In genomic region chr9:133904371-133905090, GRCh38 we compare ENCODE assay signal across 30 cellular contexts.
DNase-seq lines count a peak whose midpoint lies in the region; ATAC-seq, FAIRE-seq and TF ChIP-seq lines count a peak whose summit lies in the region.
"Had no signal": no experiment of that assay in that cellular context is flagged by ENCODE, and none has a peak within 500 bp of the region (broad histone marks: within the 10 kb centered on the region; RNA-seq: fewer than 3 reads in every experiment).

No MANE protein-coding gene starts in this region.

- no peak overlapping the region for H3K4ac ChIP-seq in H1 (replicated peaks; ENCODE audit: insufficient read length, low read depth, low read length)

- H2BK12ac ChIP-seq in H1 (ENCODE audit: low read depth, low read length): 0 out of 2 replicates have a peak overlapping the region, but pooled peaks have one; percentile 39

- H3K23me2 ChIP-seq in H1 (ENCODE audit: low read depth, low read length): no peaks in the 10 kb centered on the region

- WGBS in H1 (ENCODE audit: extremely low coverage in 1 of 2, insufficient coverage in 1 of 2, insufficient read length in 1 of 2, insufficient replicate concordance in 2 of 2, low coverage in 1 of 2, low lambda C conversion rate in 2 of 2, missing lambda C conversion rate in 1 of 2), 2 experiments: 94% methylated on average over 29 of the region's 29 CpGs; no CpG with 5 or more reads in 1 of the 2 experiments

- H3K36me3 ChIP-seq in RWPE2 (ENCODE audit: low read depth) (no peaks in the 10 kb centered on the region), H1 (ENCODE audit: control insufficient read depth in 2 of 4, insufficient read depth in 4 of 4, low read length in 3 of 4) (no peaks in the 10 kb centered on the region)
- H3K36me3 ChIP-seq: left ventricle myocardium inferior, prostate gland, sigmoid colon, upper lobe of left lung had no signal

- no peak overlapping the region for H2BK15ac ChIP-seq in H1 (ENCODE audit: low read length)

- H3K18ac ChIP-seq in H1 (ENCODE audit: extremely low read depth, low read length): no peak overlapping the region; the same call in 1 of the 2 replicates

- no peak overlapping the region for H3K9ac ChIP-seq in H1 (replicated peaks in 1 of 4; ENCODE audit: extremely low read depth in 1 of 4, low read depth in 3 of 4, low read length in 3 of 4)
- H3K9ac ChIP-seq: KMS-11 had no signal

- POLR2A ChIA-PET in H1 (lab: Charles Lee; ENCODE audit: partially characterized antibody): interaction anchor here (1.0 kb wide), 1 partner anchor 10 kb away, joined by 3 read pairs; no protein-coding TSS in a partner anchor

- H2AFZ ChIP-seq in H1 (ENCODE audit: low read length): no peak overlapping the region

- no peak overlapping the region for H2BK120ac ChIP-seq in H1 (replicated peaks; ENCODE audit: low read depth, low read length)

- no peak for FAIRE-seq in H1 (lab: Jason Lieb, UNC)
- FAIRE-seq: HTR-8/SVneo, islet of Langerhans, TTC549 had no signal

- ATAC-seq in RWPE2 (ENCODE audit: low read depth) (peak; percentile 19; the same call in 1 of the 3 replicates), natural killer cell (no peak)
- ATAC-seq: activated CD4-positive, CD25-positive, alpha-beta regulatory T cell treated with anti-CD3 and anti-CD28 coated beads, Interleukin-2, amount 50 U/mL, for 24 hours; activated naive CD8-positive, alpha-beta T cell treated with anti-CD3 and anti-CD28 coated beads, Interleukin-2, amount 50 U/mL, for 24 hours; SK-N-SH treated with all-trans-retinoic acid at 6 μM for 48 hours; T-helper 17 cell had no signal

- TF ChIP-seq EP300 in H1 (IDR thresholded peaks at IDR 0.05; ENCODE audit: borderline replicate concordance in 1 of 2, low read depth in 2 of 2, low read length in 2 of 2): no peak

- H3K27me3 ChIP-seq in RWPE2 (ENCODE audit: insufficient read depth, poor library complexity, severe bottlenecking) (no peaks in the 10 kb centered on the region), H1 (replicated peaks in 1 of 4; ENCODE audit: control insufficient read depth in 3 of 4, extremely low read depth in 1 of 4, insufficient read depth in 3 of 4, low read length in 3 of 4) (no peaks in the 10 kb centered on the region)
- H3K27me3 ChIP-seq: sigmoid colon, upper lobe of left lung had no signal

- H3K4me2 ChIP-seq in H1 (ENCODE audit: insufficient read depth in 1 of 2, low read depth in 2 of 2, low read length in 2 of 2): no peak overlapping the region
- H3K4me2 ChIP-seq: KMS-11 had no signal

- no peaks in the 10 kb centered on the region for H3K27me3 Mint-ChIP-seq in mesothelial cell of epicardium (ENCODE audit: low read depth)
- no peaks in the 10 kb centered on the region for H3K27me3 Mint-ChIP-seq in type B pancreatic cell
- H3K27me3 Mint-ChIP-seq in natural killer cell (ENCODE audit: low read depth in 2 of 2): no peaks in the 10 kb centered on the region
- no peaks in the 10 kb centered on the region for H3K27me3 Mint-ChIP-seq in HFFc6 (ENCODE audit: insufficient read depth)
- H3K27me3 Mint-ChIP-seq: activated naive CD8-positive, alpha-beta T cell treated with anti-CD3 and anti-CD28 coated beads, Interleukin-2, amount 50 U/mL, for 24 hours; T-helper 17 cell had no signal

- H3K4me1 ChIP-seq in RWPE2 (ENCODE audit: insufficient read depth, poor library complexity, severe bottlenecking) (no peaks in the 10 kb centered on the region), H1 (replicated peaks in 1 of 4; ENCODE audit: control insufficient read depth in 3 of 4, insufficient read depth in 4 of 4, low read length in 3 of 4) (no peaks in the 10 kb centered on the region; a peak in 2 of 7 replicates)
- H3K4me1 ChIP-seq: prostate gland had no signal

- TF ChIP-seq POLR2A in H1 (IDR thresholded peaks at IDR 0.05; ENCODE audit: control extremely low read depth in 1 of 2, low read depth in 2 of 2, low read length in 2 of 2): no peak

- H3K56ac ChIP-seq in H1 (replicated peaks; ENCODE audit: insufficient read length, low read depth, low read length): peak overlapping the region; percentile 30

- TF ChIP-seq RAD21 in H1 (IDR thresholded peaks at IDR 0.05 in 1 of 2, conservative IDR thresholded peaks at IDR 0.05 in 1 of 2; ENCODE audit: low read depth in 2 of 2, low read length in 2 of 2): no peak

- no peak overlapping the region for H2BK20ac ChIP-seq in H1 (ENCODE audit: low read length)

- DNase-seq in RWPE2 (ENCODE audit: low spot score) (no peak), H1 (ENCODE audit: low read depth in 1 of 2, low spot score in 2 of 2) (no peak), mesothelial cell of epicardium (ENCODE audit: low spot score in 2 of 2, unreplicated experiment in 2 of 2) (no peak), type B pancreatic cell (ENCODE audit: extremely low spot score, unreplicated experiment) (no peak), retina (no peak), natural killer cell (no peak), HFFc6 (no peak)
- DNase-seq: activated CD4-positive, alpha-beta T cell treated with anti-CD3 and anti-CD28 coated beads, Interleukin-2, amount 50 U/mL, for 48 hours; activated CD8-positive, alpha-beta memory T cell treated with anti-CD3 and anti-CD28 coated beads, Interleukin-2, amount 50 U/mL, for 4 hours; activated naive CD4-positive, alpha-beta T cell; activated naive CD8-positive, alpha-beta T cell treated with anti-CD3 and anti-CD28 coated beads, Interleukin-2, amount 50 U/mL, for 24 hours; DMS79 treated with DMSO at 0.1 percent for 48 hours; GDM1; left ventricle myocardium inferior; MM.1S; NCI-H2029; NCI-H526; nucleus accumbens; Right ventricle myocardium superior; sigmoid colon; stimulated activated CD4-positive, alpha-beta T cell treated with anti-CD3 and anti-CD28 coated beads, Interleukin-4, amount 100 ng/mL, for 1 hour; T-helper 17 cell; upper lobe of left lung had no signal

- peak overlapping the region; percentile 81 for H3K27ac Mint-ChIP-seq in mesothelial cell of epicardium
- H3K27ac Mint-ChIP-seq in type B pancreatic cell: peak overlapping the region; percentile 48
- no peak overlapping the region for H3K27ac Mint-ChIP-seq in natural killer cell
- H3K27ac Mint-ChIP-seq in HFFc6: no peak overlapping the region
- H3K27ac Mint-ChIP-seq: activated naive CD8-positive, alpha-beta T cell treated with anti-CD3 and anti-CD28 coated beads, Interleukin-2, amount 50 U/mL, for 24 hours; T-helper 17 cell had no signal

- H4K91ac ChIP-seq in H1 (replicated peaks; ENCODE audit: insufficient read length, low read length): peak overlapping the region; percentile 85

- peaks cover 0 to 50% of the 10 kb centered on the region in 2 experiments; a peak in 2 of 4 replicates for H3K79me2 ChIP-seq in H1 (ENCODE audit: control insufficient read depth in 1 of 2, insufficient read depth in 2 of 2, low read length in 2 of 2)

- H3K36me3 Mint-ChIP-seq in mesothelial cell of epicardium (no peaks in the 10 kb centered on the region), type B pancreatic cell (no peaks in the 10 kb centered on the region), natural killer cell (no peaks in the 10 kb centered on the region), HFFc6 (ENCODE audit: low read depth) (no peaks in the 10 kb centered on the region)

- H3K4me3 ChIP-seq in RWPE2 (ENCODE audit: severe bottlenecking) (no peak overlapping the region), H1 (ENCODE audit: extremely low read depth in 1 of 4, insufficient read depth in 2 of 4, low read depth in 3 of 4, low read length in 4 of 4) (no peak overlapping the region)
- H3K4me3 ChIP-seq: left ventricle myocardium inferior, prostate gland, sigmoid colon, upper lobe of left lung had no signal

- H3K9me3 ChIP-seq in RWPE2 (ENCODE audit: severe bottlenecking): no peaks in the 10 kb centered on the region
- no peaks in the 10 kb centered on the region for H3K9me3 ChIP-seq in H1 (ENCODE audit: insufficient read depth in 2 of 2, low read depth in 1 of 2, low read length in 1 of 2)
- H3K9me3 ChIP-seq: left ventricle myocardium inferior, prostate gland, sigmoid colon, upper lobe of left lung had no signal

- H3K14ac ChIP-seq in H1 (ENCODE audit: insufficient read length): no peak overlapping the region

- H2AK5ac ChIP-seq in H1 (ENCODE audit: low read depth, low read length): no peak overlapping the region

- H3K4me3 Mint-ChIP-seq in mesothelial cell of epicardium (no peak overlapping the region), type B pancreatic cell (no peak overlapping the region), natural killer cell (no peak overlapping the region), HFFc6 (no peak overlapping the region)
- H3K4me3 Mint-ChIP-seq: activated naive CD8-positive, alpha-beta T cell treated with anti-CD3 and anti-CD28 coated beads, Interleukin-2, amount 50 U/mL, for 24 hours; T-helper 17 cell had no signal

- 0 out of 2 replicates have a peak overlapping the region, but pooled peaks have one; percentile 66 for H2BK5ac ChIP-seq in H1 (ENCODE audit: low read depth, low read length)

- H3K9me3 Mint-ChIP-seq in mesothelial cell of epicardium: no peaks in the 10 kb centered on the region
- H3K9me3 Mint-ChIP-seq in type B pancreatic cell: no peaks in the 10 kb centered on the region
- H3K9me3 Mint-ChIP-seq in natural killer cell: no peaks in the 10 kb centered on the region
- no peaks in the 10 kb centered on the region for H3K9me3 Mint-ChIP-seq in HFFc6
- H3K9me3 Mint-ChIP-seq: activated naive CD8-positive, alpha-beta T cell treated with anti-CD3 and anti-CD28 coated beads, Interleukin-2, amount 50 U/mL, for 24 hours had no signal

- H4K5ac ChIP-seq in H1 (ENCODE audit: insufficient read length, low read depth, low read length): no peak overlapping the region

- no peak for TF ChIP-seq CTCF in RWPE2 (IDR thresholded peaks at IDR 0.05; ENCODE audit: poor library complexity, severe bottlenecking)
- TF ChIP-seq CTCF in H1 (IDR thresholded peaks at IDR 0.05; ENCODE audit: control extremely low read depth in 1 of 3, insufficient read depth in 1 of 3, low read depth in 1 of 3, low read length in 3 of 3): no peak
- TF ChIP-seq CTCF in mesothelial cell of epicardium (IDR thresholded peaks at IDR 0.05; ENCODE audit: unreplicated experiment): no peak
- no peak for TF ChIP-seq CTCF in type B pancreatic cell (conservative IDR thresholded peaks at IDR 0.05)
- no peak for TF ChIP-seq CTCF in natural killer cell (IDR thresholded peaks at IDR 0.05)
- no peak for TF ChIP-seq CTCF in HFFc6 (IDR thresholded peaks at IDR 0.05)

- H3K23ac ChIP-seq in H1 (ENCODE audit: insufficient read length): no peak overlapping the region

- peak overlapping the region; percentile 65; the same call in 1 of the 2 replicates for H4K8ac ChIP-seq in H1 (ENCODE audit: extremely low read depth, insufficient read depth, low read length)

- intact Hi-C loops in natural killer cell (cut with micrococcal nuclease): no loop called here

- CTCF ChIA-PET in H1 (lab: Charles Lee; ENCODE audit: partially characterized antibody): interaction anchor here (0.7 to 0.8 kb wide), 2 partner anchors 62 to 539 kb away, joined by 3 read pairs; no protein-coding TSS in a partner anchor

- peaks cover 2 to 8% of the 10 kb centered on the region in 2 experiments for H4K20me1 ChIP-seq in H1 (replicated peaks in 1 of 2; ENCODE audit: control insufficient read depth in 1 of 2, insufficient read depth in 2 of 2, low read length in 2 of 2)

- no peak overlapping the region for H3K27ac ChIP-seq in RWPE2 (ENCODE audit: poor library complexity, severe bottlenecking)
- no peak overlapping the region for H3K27ac ChIP-seq in H1 (ENCODE audit: low read depth, low read length)
- H3K27ac ChIP-seq: KMS-11, left ventricle myocardium inferior, prostate gland, sigmoid colon, upper lobe of left lung had no signal

- peaks cover 13% of the 10 kb centered on the region for H3K79me1 ChIP-seq in H1 (ENCODE audit: low read depth, low read length)

- peaks cover 21% of the 10 kb centered on the region for H3K4me1 Mint-ChIP-seq in mesothelial cell of epicardium
- peaks cover 6% of the 10 kb centered on the region for H3K4me1 Mint-ChIP-seq in type B pancreatic cell (ENCODE audit: unreplicated experiment)
- no peaks in the 10 kb centered on the region for H3K4me1 Mint-ChIP-seq in natural killer cell
- H3K4me1 Mint-ChIP-seq in HFFc6 (ENCODE audit: low read depth): no peaks in the 10 kb centered on the region

Comparison
In these comparisons a context has a peak if more than half of its experiments do, and no peak if none do; other contexts are left out.
1. H3K27ac Mint-ChIP-seq: peak in mesothelial cell of epicardium (single experiment) and type B pancreatic cell (single experiment); none in natural killer cell (0 of 2) and HFFc6 (single experiment).